Comparison of ENCODE assay signal across 1 cellular context in the genomic region with DNA sequence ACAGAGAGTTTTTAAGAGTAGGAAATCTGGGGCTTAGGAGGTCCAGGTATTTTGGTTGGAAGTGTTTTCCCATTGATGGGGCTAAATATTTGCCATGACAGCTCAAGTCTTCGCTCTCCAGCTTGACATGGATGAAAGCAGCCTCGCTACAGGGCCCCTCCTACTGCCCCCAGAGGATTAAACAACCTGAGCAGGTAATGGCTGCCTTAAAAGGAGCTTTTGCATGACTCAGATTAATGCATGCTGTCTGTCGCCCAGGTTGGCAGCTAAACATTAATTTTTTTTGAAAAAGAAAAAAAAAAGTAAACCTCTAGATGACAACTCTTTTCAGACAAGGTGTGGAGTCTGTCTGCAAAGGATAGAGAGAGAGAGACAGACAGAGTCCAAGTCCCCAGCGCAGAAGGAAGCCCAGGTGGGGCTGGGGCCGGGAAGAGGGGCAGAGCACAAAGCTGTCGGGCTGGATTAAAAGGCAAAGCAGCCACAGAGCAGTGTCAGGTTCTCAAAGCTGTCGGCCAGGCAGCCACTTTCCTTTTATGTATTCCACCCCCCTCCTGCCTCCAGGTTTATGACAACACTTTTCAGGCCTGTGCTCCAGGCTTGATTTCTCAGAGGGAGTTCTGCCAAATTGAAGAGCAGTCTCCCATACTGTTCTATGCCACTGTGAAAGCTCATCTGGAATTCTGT.
TF ChIP-seq lines count a peak whose summit lies in the region.

No MANE protein-coding gene starts in this region.

TF ChIP-seq in HepG2, 621 proteins besides CTCF, POLR2A, EP300 and RAD21:
- TF ChIP-seq SIX1 (CRISPR knock-in tag; IDR thresholded peaks at IDR 0.05; ENCODE audit: borderline replicate concordance) (peak; percentile 38; the same call in 1 of the 2 replicates), GATAD2A (CRISPR knock-in tag; IDR thresholded peaks at IDR 0.05) (peak; percentile 35; the same call in 1 of the 2 replicates), SALL1 (CRISPR knock-in tag; IDR thresholded peaks at IDR 0.05) (0 out of 2 replicates have a peak, but pooled peaks have one; percentile 27), ZNF710 (CRISPR knock-in tag; IDR thresholded peaks at IDR 0.05; ENCODE audit: borderline replicate concordance) (no peak), ATAD3A (CRISPR knock-in tag; IDR thresholded peaks at IDR 0.05) (no peak), FOSL2 (CRISPR knock-in tag; IDR thresholded peaks at IDR 0.05) (peak; percentile 37; the same call in 1 of the 2 replicates), REL (CRISPR knock-in tag; conservative IDR thresholded peaks at IDR 0.05) (no peak), SIX4 (CRISPR knock-in tag; IDR thresholded peaks at IDR 0.05) (peak; percentile 50; the same call in 1 of the 2 replicates), ZBTB21 (CRISPR knock-in tag; IDR thresholded peaks at IDR 0.05) (no peak), PAXIP1 (CRISPR knock-in tag; conservative IDR thresholded peaks at IDR 0.05) (0 out of 2 replicates have a peak, but pooled peaks have one; percentile 21), ZNF160 (CRISPR knock-in tag; IDR thresholded peaks at IDR 0.05) (no peak), RNF2 (conservative IDR thresholded peaks at IDR 0.05; ENCODE audit: low read depth) (no peak), ZNF230 (CRISPR knock-in tag; IDR thresholded peaks at IDR 0.05) (no peak), SNAPC2 (CRISPR knock-in tag; IDR thresholded peaks at IDR 0.05) (no peak), TCF7 (IDR thresholded peaks at IDR 0.05; ENCODE audit: low read depth) (peak; percentile 73), ZNF451 (CRISPR knock-in tag; IDR thresholded peaks at IDR 0.05) (no peak), CREB1 (IDR thresholded peaks at IDR 0.05) (no peak), CREB1 (CRISPR knock-in tag; IDR thresholded peaks at IDR 0.05) (no peak), TFAP4 (IDR thresholded peaks at IDR 0.05; ENCODE audit: borderline replicate concordance, low read depth) (peak; percentile 13; the same call in 1 of the 2 replicates)
- TF ChIP-seq, protein P1, sequence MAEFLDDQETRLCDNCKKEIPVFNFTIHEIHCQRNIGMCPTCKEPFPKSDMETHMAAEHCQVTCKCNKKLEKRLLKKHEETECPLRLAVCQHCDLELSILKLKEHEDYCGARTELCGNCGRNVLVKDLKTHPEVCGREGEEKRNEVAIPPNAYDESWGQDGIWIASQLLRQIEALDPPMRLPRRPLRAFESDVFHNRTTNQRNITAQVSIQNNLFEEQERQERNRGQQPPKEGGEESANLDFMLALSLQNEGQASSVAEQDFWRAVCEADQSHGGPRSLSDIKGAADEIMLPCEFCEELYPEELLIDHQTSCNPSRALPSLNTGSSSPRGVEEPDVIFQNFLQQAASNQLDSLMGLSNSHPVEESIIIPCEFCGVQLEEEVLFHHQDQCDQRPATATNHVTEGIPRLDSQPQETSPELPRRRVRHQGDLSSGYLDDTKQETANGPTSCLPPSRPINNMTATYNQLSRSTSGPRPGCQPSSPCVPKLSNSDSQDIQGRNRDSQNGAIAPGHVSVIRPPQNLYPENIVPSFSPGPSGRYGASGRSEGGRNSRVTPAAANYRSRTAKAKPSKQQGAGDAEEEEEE (CRISPR knock-in tag; IDR thresholded peaks at IDR 0.05; ENCODE audit: borderline replicate concordance) = no peak
- TF ChIP-seq, protein P2, sequence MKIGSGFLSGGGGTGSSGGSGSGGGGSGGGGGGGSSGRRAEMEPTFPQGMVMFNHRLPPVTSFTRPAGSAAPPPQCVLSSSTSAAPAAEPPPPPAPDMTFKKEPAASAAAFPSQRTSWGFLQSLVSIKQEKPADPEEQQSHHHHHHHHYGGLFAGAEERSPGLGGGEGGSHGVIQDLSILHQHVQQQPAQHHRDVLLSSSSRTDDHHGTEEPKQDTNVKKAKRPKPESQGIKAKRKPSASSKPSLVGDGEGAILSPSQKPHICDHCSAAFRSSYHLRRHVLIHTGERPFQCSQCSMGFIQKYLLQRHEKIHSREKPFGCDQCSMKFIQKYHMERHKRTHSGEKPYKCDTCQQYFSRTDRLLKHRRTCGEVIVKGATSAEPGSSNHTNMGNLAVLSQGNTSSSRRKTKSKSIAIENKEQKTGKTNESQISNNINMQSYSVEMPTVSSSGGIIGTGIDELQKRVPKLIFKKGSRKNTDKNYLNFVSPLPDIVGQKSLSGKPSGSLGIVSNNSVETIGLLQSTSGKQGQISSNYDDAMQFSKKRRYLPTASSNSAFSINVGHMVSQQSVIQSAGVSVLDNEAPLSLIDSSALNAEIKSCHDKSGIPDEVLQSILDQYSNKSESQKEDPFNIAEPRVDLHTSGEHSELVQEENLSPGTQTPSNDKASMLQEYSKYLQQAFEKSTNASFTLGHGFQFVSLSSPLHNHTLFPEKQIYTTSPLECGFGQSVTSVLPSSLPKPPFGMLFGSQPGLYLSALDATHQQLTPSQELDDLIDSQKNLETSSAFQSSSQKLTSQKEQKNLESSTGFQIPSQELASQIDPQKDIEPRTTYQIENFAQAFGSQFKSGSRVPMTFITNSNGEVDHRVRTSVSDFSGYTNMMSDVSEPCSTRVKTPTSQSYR (CRISPR knock-in tag; IDR thresholded peaks at IDR 0.05; ENCODE audit: borderline replicate concordance) = no peak
- TF ChIP-seq, protein P3, sequence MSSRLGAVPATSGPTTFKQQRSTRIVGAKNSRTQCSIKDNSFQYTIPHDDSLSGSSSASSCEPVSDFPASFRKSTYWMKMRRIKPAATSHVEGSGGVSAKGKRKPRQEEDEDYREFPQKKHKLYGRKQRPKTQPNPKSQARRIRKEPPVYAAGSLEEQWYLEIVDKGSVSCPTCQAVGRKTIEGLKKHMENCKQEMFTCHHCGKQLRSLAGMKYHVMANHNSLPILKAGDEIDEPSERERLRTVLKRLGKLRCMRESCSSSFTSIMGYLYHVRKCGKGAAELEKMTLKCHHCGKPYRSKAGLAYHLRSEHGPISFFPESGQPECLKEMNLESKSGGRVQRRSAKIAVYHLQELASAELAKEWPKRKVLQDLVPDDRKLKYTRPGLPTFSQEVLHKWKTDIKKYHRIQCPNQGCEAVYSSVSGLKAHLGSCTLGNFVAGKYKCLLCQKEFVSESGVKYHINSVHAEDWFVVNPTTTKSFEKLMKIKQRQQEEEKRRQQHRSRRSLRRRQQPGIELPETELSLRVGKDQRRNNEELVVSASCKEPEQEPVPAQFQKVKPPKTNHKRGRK (CRISPR knock-in tag; IDR thresholded peaks at IDR 0.05) = no peak
- TF ChIP-seq, protein P4, sequence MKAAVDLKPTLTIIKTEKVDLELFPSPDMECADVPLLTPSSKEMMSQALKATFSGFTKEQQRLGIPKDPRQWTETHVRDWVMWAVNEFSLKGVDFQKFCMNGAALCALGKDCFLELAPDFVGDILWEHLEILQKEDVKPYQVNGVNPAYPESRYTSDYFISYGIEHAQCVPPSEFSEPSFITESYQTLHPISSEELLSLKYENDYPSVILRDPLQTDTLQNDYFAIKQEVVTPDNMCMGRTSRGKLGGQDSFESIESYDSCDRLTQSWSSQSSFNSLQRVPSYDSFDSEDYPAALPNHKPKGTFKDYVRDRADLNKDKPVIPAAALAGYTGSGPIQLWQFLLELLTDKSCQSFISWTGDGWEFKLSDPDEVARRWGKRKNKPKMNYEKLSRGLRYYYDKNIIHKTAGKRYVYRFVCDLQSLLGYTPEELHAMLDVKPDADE (CRISPR knock-in tag; IDR thresholded peaks at IDR 0.05) = no peak
TF ChIP-seq in HepG2: peak in this region for 8.
